ENCODE assay signal across 9 cellular contexts in genomic region chr2:156445311-156446218, GRCh38. TPM values are rescaled to one million over a fixed set of nuclear protein-coding genes. Genes with fewer than 3 reads are reported as not detected.
A peak's percentile ranks its signal among the peaks of the same experiment; 100 is the strongest.
DNase-seq lines count a peak whose midpoint lies in the region; ATAC-seq and TF ChIP-seq lines count a peak whose summit lies in the region.
"Had no signal": no experiment of that assay in that cellular context is flagged by ENCODE, and none has a peak within 500 bp of the region (broad histone marks: within the 10 kb centered on the region; RNA-seq: fewer than 3 reads in every experiment).

No MANE protein-coding gene starts in this region.

- H3K27me3 Mint-ChIP-seq in chondrocyte (ENCODE audit: low read depth) (no peaks in the 10 kb centered on the region), CD14-positive monocyte (ENCODE audit: low read depth in 3 of 3) (peaks cover 0 to 2% (median 0%) of the 10 kb centered on the region in 3 donors)

- peak; percentile 58 for ATAC-seq in Right ventricle myocardium superior (ENCODE audit: poor library complexity)
- ATAC-seq in HG03196 (IDR thresholded peaks at IDR 0.05; ENCODE audit: unreplicated experiment): peak; percentile 62

- DNase-seq in Right ventricle myocardium superior (no peak), cardiac septum (ENCODE audit: low spot score) (no peak), chondrocyte (ENCODE audit: low spot score) (no peak), NCI-H2171 (lab: John Stamatoyannopoulos, UW) (no peak), CD14-positive monocyte (ENCODE audit: low spot score) (no peak), T-helper 2 cell (no peak)
- no peak for DNase-seq in effector CD4-positive, alpha-beta T cell
- DNase-seq: T1000 had no signal

- TF ChIP-seq CTCF in chondrocyte (IDR thresholded peaks at IDR 0.05) (no peak), CD14-positive monocyte (IDR thresholded peaks at IDR 0.05) (no peak)

- H3K4me3 Mint-ChIP-seq in chondrocyte (ENCODE audit: unreplicated experiment) (no peak overlapping the region), CD14-positive monocyte (no peak overlapping the region)

- peaks cover 21% of the 10 kb centered on the region for H3K4me1 Mint-ChIP-seq in chondrocyte (ENCODE audit: low read depth)
- H3K4me1 Mint-ChIP-seq in CD14-positive monocyte: peaks cover 63% of the 10 kb centered on the region

- intact Hi-C loops in Right ventricle myocardium superior (cut with DNase I): no loop called here
- intact Hi-C loops in cardiac septum (cut with DNase I): no loop called here
- intact Hi-C loops in CD14-positive monocyte (cut with micrococcal nuclease): no loop called here

- peaks cover 4% of the 10 kb centered on the region for H3K36me3 Mint-ChIP-seq in chondrocyte (ENCODE audit: low read depth)
- H3K36me3 Mint-ChIP-seq in CD14-positive monocyte: peaks cover 13 to 31% of the 10 kb centered on the region in 2 donors

- no peaks in the 10 kb centered on the region for H3K9me3 Mint-ChIP-seq in chondrocyte (ENCODE audit: low read depth)
- no peaks in the 10 kb centered on the region for H3K9me3 Mint-ChIP-seq in CD14-positive monocyte

- H3K27ac Mint-ChIP-seq in chondrocyte (ENCODE audit: unreplicated experiment) (peak overlapping the region; percentile 69), CD14-positive monocyte (peak overlapping the region in 3 of 7 donors; percentile 18 to 30 (median 28))

RNA-seq across cellular contexts. Expression of gene GPD2, which starts 9.4 kb away (rescaled TPM):
- total RNA-seq in Right ventricle myocardium superior (15.8 TPM), cardiac septum (12.6 TPM), chondrocyte (21.1 to 29.1 TPM (median 25.5 TPM) in 3 replicates)
- polyA plus RNA-seq in CD14-positive monocyte: 10 to 100 TPM; 13.4 to 17.1 TPM
